ENCODE assay signal across 8 cellular contexts in genomic region chr2:112275314-112275886, GRCh38. TPM values are rescaled to one million over a fixed set of nuclear protein-coding genes. Genes with fewer than 3 reads are reported as not detected.
DNase-seq lines count a peak whose midpoint lies in the region; ATAC-seq, FAIRE-seq and TF ChIP-seq lines count a peak whose summit lies in the region.

TSS of gene ZC3H6 (plus strand) at chr2:112275597. CDS start at chr2:112275995, 398 bp downstream.

- H3K27ac ChIP-seq in WERI-Rb-1 = peak within 1 kb of the TSS; percentile 99

- in situ Hi-C loops in ACHN (cut with HindIII; ENCODE audit: low pct_ligation_motif_present, low pct_unique_long_range_greater_than_20kb, low sequenced_read_pairs) = no loop called here

- H3K9me3 ChIP-seq in WERI-Rb-1 (ENCODE audit: severe bottlenecking) = no peaks in the 10 kb centered on the region

- H3K27me3 ChIP-seq in WERI-Rb-1 (ENCODE audit: insufficient read depth, low read depth, severe bottlenecking) (no peaks in the 10 kb centered on the region), bronchial epithelial cell (ENCODE audit: control insufficient read depth, insufficient read depth, low read length) (no peaks in the 10 kb centered on the region)

- FAIRE-seq in bronchial epithelial cell (lab: Jason Lieb, UNC) = no peak

- H3K36me3 ChIP-seq in WERI-Rb-1 (peaks cover 4% of the 10 kb centered on the region), bronchial epithelial cell (ENCODE audit: control insufficient read depth, insufficient read depth, low read length) (no peaks in the 10 kb centered on the region)

- DNase-seq in ACHN = peak; percentile 99
- peak; percentile 98 for DNase-seq in NCI-H2196 (lab: John Stamatoyannopoulos, UW; ENCODE audit: unreplicated experiment)
- peak; percentile 98 for DNase-seq in WERI-Rb-1
- DNase-seq in bronchial epithelial cell (ENCODE audit: low read depth) = peak; percentile 83
- peak; percentile 93 for DNase-seq in iPS-NIHi7 (ENCODE audit: extremely low spot score)
- peak; percentile 97 for DNase-seq in smooth muscle cell of the brain vasculature (ENCODE audit: low read depth, low spot score)

- no peak for TF ChIP-seq CTCF in WERI-Rb-1 (IDR thresholded peaks at IDR 0.05; ENCODE audit: low read depth, low read length)
- peak; percentile 22 for TF ChIP-seq CTCF in bronchial epithelial cell (IDR thresholded peaks at IDR 0.05; ENCODE audit: insufficient read depth, low read length, severe bottlenecking)

- H3K4me3 ChIP-seq in WERI-Rb-1 (ENCODE audit: low read depth, low read length) (peak within 1 kb of the TSS; percentile 60), bronchial epithelial cell (ENCODE audit: low read depth, low read length) (peak within 1 kb of the TSS; percentile 99)

- peak; percentile 94 for ATAC-seq in GM18868 (IDR thresholded peaks at IDR 0.05; ENCODE audit: unreplicated experiment)
- ATAC-seq in HG03108 (IDR thresholded peaks at IDR 0.05; ENCODE audit: unreplicated experiment) = peak; percentile 95

RNA-seq across cellular contexts. Expression of gene ZC3H6, which starts in this region (rescaled TPM):
- total RNA-seq in bronchial epithelial cell = 3.4 and 5.6 TPM in 2 replicates

Comparison
In these comparisons a context has a peak if more than half of its experiments do, and no peak if none do; other contexts are left out.
1. Peak in every context shown above with its lines: DNase-seq, ATAC-seq, H3K4me3 ChIP-seq and H3K27ac ChIP-seq.